1 cellular context compared by ENCODE assay signal in genomic region chr4:74407891-74408290, GRCh38.
TF ChIP-seq lines count a peak whose summit lies in the region.

No MANE protein-coding gene starts in this region.

TF ChIP-seq in IMR-90, 13 proteins besides CTCF, POLR2A, EP300 and RAD21:
- no peak for TF ChIP-seq FOS (IDR thresholded peaks at IDR 0.05; ENCODE audit: low read depth, low read length)
- TF ChIP-seq, protein P1, sequence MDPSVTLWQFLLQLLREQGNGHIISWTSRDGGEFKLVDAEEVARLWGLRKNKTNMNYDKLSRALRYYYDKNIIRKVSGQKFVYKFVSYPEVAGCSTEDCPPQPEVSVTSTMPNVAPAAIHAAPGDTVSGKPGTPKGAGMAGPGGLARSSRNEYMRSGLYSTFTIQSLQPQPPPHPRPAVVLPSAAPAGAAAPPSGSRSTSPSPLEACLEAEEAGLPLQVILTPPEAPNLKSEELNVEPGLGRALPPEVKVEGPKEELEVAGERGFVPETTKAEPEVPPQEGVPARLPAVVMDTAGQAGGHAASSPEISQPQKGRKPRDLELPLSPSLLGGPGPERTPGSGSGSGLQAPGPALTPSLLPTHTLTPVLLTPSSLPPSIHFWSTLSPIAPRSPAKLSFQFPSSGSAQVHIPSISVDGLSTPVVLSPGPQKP (IDR thresholded peaks at IDR 0.05; ENCODE audit: borderline replicate concordance, low read depth, low read length): no peak
- TF ChIP-seq NFE2L2 (IDR thresholded peaks at IDR 0.05; ENCODE audit: low read depth, low read length): no peak
- TF ChIP-seq MAFK (IDR thresholded peaks at IDR 0.05; ENCODE audit: low read depth, low read length): no peak
- TF ChIP-seq CHD1 (IDR thresholded peaks at IDR 0.05; ENCODE audit: low read depth, low read length): no peak
- no peak for TF ChIP-seq MAZ (IDR thresholded peaks at IDR 0.05; ENCODE audit: borderline replicate concordance, low read depth, low read length)
- no peak for TF ChIP-seq RFX5 (IDR thresholded peaks at IDR 0.05; ENCODE audit: low read depth, low read length)
- TF ChIP-seq CEBPB (IDR thresholded peaks at IDR 0.05; ENCODE audit: low read depth, low read length): no peak
- no peak for TF ChIP-seq MXI1 (IDR thresholded peaks at IDR 0.05; ENCODE audit: borderline replicate concordance, low read depth, low read length)
- no peak for TF ChIP-seq SMC3 (IDR thresholded peaks at IDR 0.05; ENCODE audit: low read depth, low read length)
- TF ChIP-seq RCOR1 (IDR thresholded peaks at IDR 0.05; ENCODE audit: insufficient replicate concordance, low read length): no peak
- TF ChIP-seq BHLHE40 (IDR thresholded peaks at IDR 0.05; ENCODE audit: low read depth, low read length): no peak
- TF ChIP-seq, protein P2, sequence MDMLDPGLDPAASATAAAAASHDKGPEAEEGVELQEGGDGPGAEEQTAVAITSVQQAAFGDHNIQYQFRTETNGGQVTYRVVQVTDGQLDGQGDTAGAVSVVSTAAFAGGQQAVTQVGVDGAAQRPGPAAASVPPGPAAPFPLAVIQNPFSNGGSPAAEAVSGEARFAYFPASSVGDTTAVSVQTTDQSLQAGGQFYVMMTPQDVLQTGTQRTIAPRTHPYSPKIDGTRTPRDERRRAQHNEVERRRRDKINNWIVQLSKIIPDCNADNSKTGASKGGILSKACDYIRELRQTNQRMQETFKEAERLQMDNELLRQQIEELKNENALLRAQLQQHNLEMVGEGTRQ (IDR thresholded peaks at IDR 0.05; ENCODE audit: low read depth, low read length): no peak
